Comparison of ENCODE assay signal across 14 cellular contexts in the genomic region with DNA sequence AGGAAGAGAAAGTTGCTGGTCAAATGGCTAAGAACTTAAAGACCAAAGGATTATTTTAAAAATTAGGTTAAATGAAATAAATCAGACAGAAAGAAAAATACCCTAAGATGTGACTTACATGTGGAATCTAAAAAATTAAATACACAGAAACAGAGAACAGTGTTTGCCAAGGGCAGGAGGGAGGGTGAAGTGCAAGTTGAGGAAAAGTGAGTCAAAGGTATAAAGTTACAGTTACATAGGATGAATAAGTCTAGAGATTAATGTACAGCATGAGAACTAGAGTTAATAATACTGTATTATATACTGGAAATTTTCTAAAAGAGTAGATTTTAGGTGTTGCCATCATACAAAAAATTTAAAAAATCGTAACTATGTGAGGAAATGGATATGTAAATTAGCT.
DNase-seq lines count a peak whose midpoint lies in the region; ATAC-seq and TF ChIP-seq lines count a peak whose summit lies in the region.
"Had no signal": no experiment of that assay in that cellular context is flagged by ENCODE, and none has a peak within 500 bp of the region (broad histone marks: within the 10 kb centered on the region; RNA-seq: fewer than 3 reads in every experiment).

No MANE protein-coding gene starts in this region.

- no peak overlapping the region for H4K8ac ChIP-seq in IMR-90 (ENCODE audit: low read depth in 2 of 2, low read length in 2 of 2)

- ATAC-seq in IMR-90 (ENCODE audit: low read depth), result peak; percentile 49; the same call in 1 of the 2 replicates
- ATAC-seq in GM18502 (IDR thresholded peaks at IDR 0.05; ENCODE audit: poor library complexity, unreplicated experiment), result no peak
- ATAC-seq: GM12878, K562 had no signal

- no peak overlapping the region for H2BK20ac ChIP-seq in IMR-90 (ENCODE audit: low read depth, low read length)

- H3K9ac ChIP-seq in IMR-90 (ENCODE audit: low read depth, low read length) (no peak overlapping the region), adipocyte (ENCODE audit: low read length) (no peak overlapping the region)
- H3K9ac ChIP-seq: GM23248 had no signal

- H3K9me1 ChIP-seq in IMR-90 (ENCODE audit: insufficient read depth, low read length), result no peaks in the 10 kb centered on the region

- no TSS peak for BruUV-seq in IMR-90 (replicated peaks; lab: Mats Ljungman, UMichigan)

- H3K4me3 ChIP-seq in IMR-90 (ENCODE audit: insufficient read depth, low read depth, low read length) (no peak overlapping the region), adipocyte (ENCODE audit: low read length) (no peak overlapping the region), fibroblast of mammary gland (ENCODE audit: control insufficient read depth, low read depth, low read length) (no peak overlapping the region)
- no peak overlapping the region for H3K4me3 ChIP-seq in CD8-positive, alpha-beta memory T cell (ENCODE audit: low read length)
- H3K4me3 ChIP-seq: GM12878, GM23248, K562 had no signal

- no peak overlapping the region for H2BK120ac ChIP-seq in IMR-90 (ENCODE audit: low read depth, low read length)

- H3K4me1 ChIP-seq in IMR-90 (ENCODE audit: control insufficient read depth, insufficient read depth, low read length) (no peaks in the 10 kb centered on the region), adipocyte (ENCODE audit: control insufficient read depth, insufficient read depth, low read length) (peaks cover 17% of the 10 kb centered on the region)
- H3K4me1 ChIP-seq in CD8-positive, alpha-beta memory T cell (ENCODE audit: insufficient read depth, low read length), result no peaks in the 10 kb centered on the region

- peaks cover 5% of the 10 kb centered on the region for H3K4me1 Mint-ChIP-seq in activated T-helper 1 cell treated with anti-CD3 and anti-CD28 coated beads, Interleukin-12 subunit alpha, Interleukin-12 subunit beta, Interleukin-2, Interleukin-4 antibody, amounts not matched to agents 30 ng/mL and 10 ng/mL and 1 ng/mL, durations not matched to agents 14 hours and 24 hours and 36 hours (ENCODE audit: low read depth)
- peaks cover 0 to 3% (median 0%) of the 10 kb centered on the region in 3 donors for H3K4me1 Mint-ChIP-seq in CD8-positive, alpha-beta memory T cell

- H4K5ac ChIP-seq in IMR-90 (ENCODE audit: low read depth, low read length), result no peak overlapping the region

- intact Hi-C loops in IMR-90 (cut with micrococcal nuclease), result no loop called here
- intact Hi-C loops in activated T-helper 1 cell treated with anti-CD3 and anti-CD28 coated beads, Interleukin-12 subunit alpha, Interleukin-12 subunit beta, Interleukin-2, Interleukin-4 antibody, amounts not matched to agents 30 ng/mL and 10 ng/mL and 1 ng/mL, durations not matched to agents 14 hours and 24 hours and 36 hours (cut with micrococcal nuclease), result no loop called here

- H3K4ac ChIP-seq in IMR-90 (ENCODE audit: low read depth, low read length), result no peak overlapping the region

- dilution Hi-C loops in IMR-90 (cut with HindIII; ENCODE audit: low sequenced_read_pairs, unreplicated experiment), result no loop called here

- H3K4me3 Mint-ChIP-seq in activated T-helper 1 cell treated with anti-CD3 and anti-CD28 coated beads, Interleukin-12 subunit alpha, Interleukin-12 subunit beta, Interleukin-2, Interleukin-4 antibody, amounts not matched to agents 30 ng/mL and 10 ng/mL and 1 ng/mL, durations not matched to agents 14 hours and 24 hours and 36 hours, result no peak overlapping the region
- H3K4me3 Mint-ChIP-seq in CD8-positive, alpha-beta memory T cell, result no peak overlapping the region
- H3K4me3 Mint-ChIP-seq: CD4-positive, alpha-beta T cell had no signal

- in situ Hi-C loops in IMR-90 (cut with MboI; ENCODE audit: low sequenced_read_pairs), result no loop called here

- H3K27ac Mint-ChIP-seq in activated T-helper 1 cell treated with anti-CD3 and anti-CD28 coated beads, Interleukin-12 subunit alpha, Interleukin-12 subunit beta, Interleukin-2, Interleukin-4 antibody, amounts not matched to agents 30 ng/mL and 10 ng/mL and 1 ng/mL, durations not matched to agents 14 hours and 24 hours and 36 hours, result no peak overlapping the region
- H3K27ac Mint-ChIP-seq in CD8-positive, alpha-beta memory T cell, result peak overlapping the region in 1 of 8 donors; percentile 44
- H3K27ac Mint-ChIP-seq: CD4-positive, alpha-beta T cell had no signal

- no peaks in the 10 kb centered on the region for H4K20me1 ChIP-seq in IMR-90 (ENCODE audit: insufficient read depth, low read length)

- no peaks in the 10 kb centered on the region for H3K9me3 Mint-ChIP-seq in activated T-helper 1 cell treated with anti-CD3 and anti-CD28 coated beads, Interleukin-12 subunit alpha, Interleukin-12 subunit beta, Interleukin-2, Interleukin-4 antibody, amounts not matched to agents 30 ng/mL and 10 ng/mL and 1 ng/mL, durations not matched to agents 14 hours and 24 hours and 36 hours
- no peaks in the 10 kb centered on the region for H3K9me3 Mint-ChIP-seq in CD8-positive, alpha-beta memory T cell
- H3K9me3 Mint-ChIP-seq: CD4-positive, alpha-beta T cell had no signal

- H3K23ac ChIP-seq in IMR-90 (ENCODE audit: low read depth, low read length), result no peak overlapping the region

- H3K79me1 ChIP-seq in IMR-90 (ENCODE audit: low read depth in 1 of 2, low read length in 2 of 2), result no peaks in the 10 kb centered on the region

- H3K9me3 ChIP-seq in IMR-90 (ENCODE audit: control insufficient read depth, insufficient read depth, low read length), result no peaks in the 10 kb centered on the region
- H3K9me3 ChIP-seq in adipocyte (ENCODE audit: control insufficient read depth, low read length), result no peaks in the 10 kb centered on the region
- no peaks in the 10 kb centered on the region for H3K9me3 ChIP-seq in CD8-positive, alpha-beta memory T cell (ENCODE audit: low read length)

- H3K4me2 ChIP-seq in IMR-90 (ENCODE audit: low read depth, low read length), result no peak overlapping the region

- POLR2A ChIA-PET in IMR-90 (lab: Charles Lee; ENCODE audit: unreplicated experiment), result no interaction called here
- POLR2A ChIA-PET in CD8-positive, alpha-beta memory T cell (lab: Charles Lee), result no interaction called here

- no peak overlapping the region for H2BK5ac ChIP-seq in IMR-90 (ENCODE audit: low read depth, low read length, poor library complexity, severe bottlenecking)

- H3K27ac ChIP-seq in IMR-90 (ENCODE audit: insufficient read depth, low read length), result no peak overlapping the region
- no peak overlapping the region for H3K27ac ChIP-seq in CD8-positive, alpha-beta memory T cell (ENCODE audit: low read depth, low read length)
- H3K27ac ChIP-seq: GM23248 had no signal

- H2AK5ac ChIP-seq in IMR-90 (ENCODE audit: low read depth, low read length), result no peak overlapping the region

- H3K27me3 ChIP-seq in IMR-90 (ENCODE audit: control insufficient read depth, insufficient read depth, low read length) (no peaks in the 10 kb centered on the region), adipocyte (replicated peaks; ENCODE audit: control insufficient read depth, insufficient read depth, low read length) (no peaks in the 10 kb centered on the region)
- no peaks in the 10 kb centered on the region for H3K27me3 ChIP-seq in CD8-positive, alpha-beta memory T cell (ENCODE audit: insufficient read depth, low read length, poor library complexity, severe bottlenecking)

- DNase-seq in IMR-90 (peak; percentile 75), adipocyte (ENCODE audit: low read depth) (peak; percentile 29), fibroblast of mammary gland (ENCODE audit: low read depth) (peak; percentile 54), NOMO-1 (lab: John Stamatoyannopoulos, UW; ENCODE audit: unreplicated experiment in 2 of 2) (no peak)
- no peak for DNase-seq in activated T-helper 1 cell treated with anti-CD3 and anti-CD28 coated beads, Interleukin-12 subunit alpha, Interleukin-12 subunit beta, Interleukin-2, Interleukin-4 antibody, amounts not matched to agents 30 ng/mL and 10 ng/mL and 1 ng/mL, durations not matched to agents 14 hours and 24 hours and 36 hours (ENCODE audit: low spot score)
- DNase-seq in CD8-positive, alpha-beta memory T cell, result no peak
- DNase-seq: ACHN; C1 segment of cervical spinal cord; CD4-positive, alpha-beta T cell; DMS79; GM23248 had no signal

- H3K27me3 Mint-ChIP-seq in activated T-helper 1 cell treated with anti-CD3 and anti-CD28 coated beads, Interleukin-12 subunit alpha, Interleukin-12 subunit beta, Interleukin-2, Interleukin-4 antibody, amounts not matched to agents 30 ng/mL and 10 ng/mL and 1 ng/mL, durations not matched to agents 14 hours and 24 hours and 36 hours (ENCODE audit: insufficient read depth), result peaks cover 2% of the 10 kb centered on the region
- no peaks in the 10 kb centered on the region for H3K27me3 Mint-ChIP-seq in CD8-positive, alpha-beta memory T cell
- H3K27me3 Mint-ChIP-seq: CD4-positive, alpha-beta T cell had no signal

- no peaks in the 10 kb centered on the region for H3K36me3 Mint-ChIP-seq in activated T-helper 1 cell treated with anti-CD3 and anti-CD28 coated beads, Interleukin-12 subunit alpha, Interleukin-12 subunit beta, Interleukin-2, Interleukin-4 antibody, amounts not matched to agents 30 ng/mL and 10 ng/mL and 1 ng/mL, durations not matched to agents 14 hours and 24 hours and 36 hours (ENCODE audit: low read depth)
- H3K36me3 Mint-ChIP-seq in CD8-positive, alpha-beta memory T cell, result peaks cover 0 to 4% (median 1%) of the 10 kb centered on the region in 3 donors

- TF ChIP-seq RAD21 in IMR-90 (IDR thresholded peaks at IDR 0.05; ENCODE audit: low read length), result no peak

- H3K36me3 ChIP-seq in IMR-90 (ENCODE audit: control insufficient read depth, insufficient read depth, low read length), result no peaks in the 10 kb centered on the region
- no peaks in the 10 kb centered on the region for H3K36me3 ChIP-seq in adipocyte (ENCODE audit: control insufficient read depth, insufficient read depth, low read length, severe bottlenecking)
- H3K36me3 ChIP-seq in CD8-positive, alpha-beta memory T cell (ENCODE audit: insufficient read depth, low read length), result no peaks in the 10 kb centered on the region

- CTCF ChIA-PET in IMR-90 (lab: Yijun Ruan, JAX), result no interaction called here
- CTCF ChIA-PET in CD8-positive, alpha-beta memory T cell (lab: Charles Lee), result no interaction called here

- no peak overlapping the region for H2AFZ ChIP-seq in IMR-90 (replicated peaks; ENCODE audit: low read length, poor library complexity)
- H2AFZ ChIP-seq: GM23248 had no signal

- no peak overlapping the region for H3K18ac ChIP-seq in IMR-90 (ENCODE audit: low read depth, low read length)

- no peak overlapping the region for H4K91ac ChIP-seq in IMR-90 (ENCODE audit: insufficient read depth, low read depth, low read length)

- H3K56ac ChIP-seq in IMR-90 (ENCODE audit: extremely low read depth, insufficient read depth, low read length), result no peak overlapping the region

- no peak for TF ChIP-seq CTCF in IMR-90 (conservative IDR thresholded peaks at IDR 0.05; ENCODE audit: low read depth, low read length)
- no peak for TF ChIP-seq CTCF in fibroblast of mammary gland (conservative IDR thresholded peaks at IDR 0.05; ENCODE audit: control insufficient read depth, insufficient read depth, low read depth, low read length)

- no peak overlapping the region for H3K14ac ChIP-seq in IMR-90 (replicated peaks; ENCODE audit: low read depth, low read length)

- WGBS in IMR-90 (ENCODE audit: extremely low coverage in 2 of 2, insufficient read length in 1 of 2), 2 experiments, result no CpG with 5 or more reads among the region's 1 CpG

- H2AK9ac ChIP-seq in IMR-90 (replicated peaks; ENCODE audit: low read depth, low read length, poor library complexity), result no peak overlapping the region

- no peak overlapping the region for H2BK15ac ChIP-seq in IMR-90 (ENCODE audit: low read depth, low read length)

- no peak for TF ChIP-seq POLR2A in IMR-90 (IDR thresholded peaks at IDR 0.05; ENCODE audit: low read depth, low read length)

Comparison
In these comparisons a context has a peak if more than half of its experiments do, and no peak if none do; other contexts are left out.
1. DNase-seq: peak in IMR-90 (single experiment), adipocyte (single experiment) and fibroblast of mammary gland (single experiment); none in activated T-helper 1 cell treated with anti-CD3 and anti-CD28 coated beads, Interleukin-12 subunit alpha, Interleukin-12 subunit beta, Interleukin-2, Interleukin-4 antibody, amounts not matched to agents 30 ng/mL and 10 ng/mL and 1 ng/mL, durations not matched to agents 14 hours and 24 hours and 36 hours (single experiment), NOMO-1 (0 of 2) and CD8-positive, alpha-beta memory T cell (0 of 5).